26 cellular contexts compared by ENCODE assay signal in genomic region chr7:94557211-94557610, GRCh38.
"Had no signal": no experiment of that assay in that cellular context is flagged by ENCODE, and none has a peak within 500 bp of the region (broad histone marks: within the 10 kb centered on the region; RNA-seq: fewer than 3 reads in every experiment).

No MANE protein-coding gene starts in this region.

- H3K4me3 ChIP-seq: left lung, lower lobe of right lung, ovary, prostate gland, spleen, stomach, testis, thyroid gland, transverse colon, upper lobe of left lung, vagina had no signal

- H3K27me3 ChIP-seq: left lung, ovary, spleen, stomach, testis, thyroid gland, transverse colon, upper lobe of left lung, vagina had no signal

- H3K4me1 ChIP-seq: left lung, lower lobe of right lung, prostate gland, thyroid gland, transverse colon, upper lobe of left lung, vagina had no signal

- ATAC-seq: left cardiac atrium; left lung; lower lobe of right lung; naive thymus-derived CD4-positive, alpha-beta T cell; natural killer cell treated with Interleukin-12 subunit alpha and Interleukin-12 subunit beta and Interleukin-15 and Interleukin-18, amount 100 ng/mL, for 72 hours; right cardiac atrium; sciatic nerve; stimulated activated memory B cell treated with anti-CD40 and anti-IgM and Interleukin-4, amounts not matched to agents 10 μg/mL and 1 μg/mL and 100 μg/mL, for 72 hours; stimulated activated naive CD8-positive, alpha-beta T cell treated with anti-CD3 and anti-CD28 coated beads, Interleukin-15, Interleukin-2, amounts not matched to agents 100 U/mL and 50 U/mL, for 24 hours had no signal

- H3K9me3 ChIP-seq: left lung, lower lobe of right lung, ovary, prostate gland, spleen, stomach, testis, thyroid gland, transverse colon, upper lobe of left lung, vagina had no signal

- DNase-seq: hippocampal formation; kidney glomerular epithelial cell; left cardiac atrium; left lung; lower lobe of right lung; mammary epithelial cell; mesenchymal stem cell; naive thymus-derived CD4-positive, alpha-beta T cell; ovary; posterior cingulate gyrus; retina; right cardiac atrium; small intestine; spleen; stimulated activated CD4-positive, alpha-beta T cell treated with anti-CD3 and anti-CD28 coated beads, Interleukin-4, amount 100 ng/mL, for 24 hours; stimulated activated naive CD8-positive, alpha-beta T cell treated with anti-CD3 and anti-CD28 coated beads, Interleukin-15, Interleukin-2, amounts not matched to agents 100 U/mL and 50 U/mL, for 24 hours; stomach; testis; thyroid gland; transverse colon; upper lobe of left lung had no signal

- H3K36me3 ChIP-seq: ovary, prostate gland, thyroid gland had no signal

- H3K27ac ChIP-seq: left lung, lower lobe of right lung, ovary, prostate gland, spleen, stomach, testis, thyroid gland, transverse colon, upper lobe of left lung, vagina had no signal
